ENCODE assay signal across 23 cellular contexts in the genomic region with DNA sequence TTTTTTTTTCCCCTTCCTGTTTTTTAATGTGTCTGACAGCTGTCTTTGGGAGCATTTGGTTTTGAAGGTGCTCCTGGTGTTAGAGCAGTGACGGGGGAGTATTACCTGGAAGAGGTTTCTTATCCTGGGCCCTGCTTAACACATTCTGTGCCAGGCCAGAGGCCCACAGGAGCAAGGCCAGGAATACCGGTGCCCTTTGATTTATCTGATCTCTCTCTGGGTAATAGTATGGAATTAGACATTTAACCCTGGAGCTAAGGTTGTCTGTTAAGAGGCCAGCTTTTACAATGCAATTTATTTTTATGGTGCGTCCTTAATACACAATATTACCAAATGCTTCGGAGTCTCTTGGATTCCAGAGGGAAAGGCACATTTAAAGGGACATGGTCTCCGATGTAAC.
"Had no signal": no experiment of that assay in that cellular context is flagged by ENCODE, and none has a peak within 500 bp of the region (broad histone marks: within the 10 kb centered on the region; RNA-seq: fewer than 3 reads in every experiment).

No MANE protein-coding gene starts in this region.

- H3K36me3 ChIP-seq: gastroesophageal sphincter, tibial nerve, uterus had no signal

- H3K27me3 ChIP-seq: body of pancreas, gastroesophageal sphincter, tibial nerve, uterus had no signal

- DNase-seq: activated CD4-positive, alpha-beta T cell treated with anti-CD3 and anti-CD28 coated beads, Interleukin-2, amount 10 ng/mL, durations not matched to agents 7 days and 5 days; activated CD8-positive, alpha-beta memory T cell treated with anti-CD3 and anti-CD28 coated beads, Interleukin-2, amount 50 U/mL, for 4 hours; activated naive CD4-positive, alpha-beta T cell treated with anti-CD3 and anti-CD28 coated beads for 36 hours; activated T-cell treated with anti-CD3 and anti-CD28 coated beads, Interleukin-2, amount 50 U/mL, for 4 hours; body of pancreas; central memory CD4-positive, alpha-beta T cell; cortex of kidney; effector CD8-positive, alpha-beta T cell; mesenchymal stem cell; stimulated activated CD4-positive, alpha-beta T cell treated with anti-CD3 and anti-CD28 coated beads, Interleukin-12 subunit alpha, Interleukin-12 subunit beta, amount 100 ng/mL, for 4 hours; stimulated activated CD4-positive, alpha-beta T cell treated with anti-CD3 and anti-CD28 coated beads, Interleukin-1b, Interleukin-23, amount 100 ng/mL, for 48 hours; stimulated activated CD8-positive, alpha-beta memory T cell treated with anti-CD3 and anti-CD28 coated beads, Interleukin-4, amount 100 ng/mL, for 48 hours; stimulated activated naive CD4-positive, alpha-beta T cell treated with Interleukin-2 at 50 U/mL for 16 hours; substantia nigra; T-helper 1 cell; T1000; uterus had no signal

- H3K27ac ChIP-seq: body of pancreas, gastroesophageal sphincter, uterus had no signal

- H3K4me3 ChIP-seq: body of pancreas, gastroesophageal sphincter, tibial nerve, uterus had no signal

- H3K9me3 Mint-ChIP-seq: activated CD4-positive, alpha-beta T cell treated with anti-CD3 and anti-CD28 coated beads, Interleukin-2, amount 10 ng/mL, durations not matched to agents 7 days and 5 days; activated naive CD4-positive, alpha-beta T cell treated with anti-CD3 and anti-CD28 coated beads for 36 hours; activated T-cell treated with anti-CD3 and anti-CD28 coated beads, Interleukin-2, amount 50 U/mL, for 4 hours; neural crest cell had no signal

- H3K4me3 Mint-ChIP-seq: activated CD4-positive, alpha-beta T cell treated with anti-CD3 and anti-CD28 coated beads, Interleukin-2, amount 10 ng/mL, durations not matched to agents 7 days and 5 days; activated naive CD4-positive, alpha-beta T cell treated with anti-CD3 and anti-CD28 coated beads for 36 hours; activated T-cell treated with anti-CD3 and anti-CD28 coated beads, Interleukin-2, amount 50 U/mL, for 4 hours; neural crest cell had no signal

- H3K9me3 ChIP-seq: body of pancreas, gastroesophageal sphincter, tibial nerve, uterus had no signal

- H3K27me3 Mint-ChIP-seq: activated CD4-positive, alpha-beta T cell treated with anti-CD3 and anti-CD28 coated beads, Interleukin-2, amount 10 ng/mL, durations not matched to agents 7 days and 5 days; progenitor cell of endocrine pancreas had no signal

- H3K27ac Mint-ChIP-seq: activated CD4-positive, alpha-beta T cell treated with anti-CD3 and anti-CD28 coated beads, Interleukin-2, amount 10 ng/mL, durations not matched to agents 7 days and 5 days; activated naive CD4-positive, alpha-beta T cell treated with anti-CD3 and anti-CD28 coated beads for 36 hours; progenitor cell of endocrine pancreas had no signal

- ATAC-seq: activated CD4-positive, CD25-positive, alpha-beta regulatory T cell treated with anti-CD3 and anti-CD28 coated beads, Interleukin-2, amount 50 U/mL, for 24 hours; activated T-cell treated with anti-CD3 and anti-CD28 coated beads, Interleukin-2, amount 50 U/mL, for 4 hours; esophagus mucosa; gastroesophageal sphincter had no signal
